ENCODE assay signal across 8 cellular contexts in the genomic region with DNA sequence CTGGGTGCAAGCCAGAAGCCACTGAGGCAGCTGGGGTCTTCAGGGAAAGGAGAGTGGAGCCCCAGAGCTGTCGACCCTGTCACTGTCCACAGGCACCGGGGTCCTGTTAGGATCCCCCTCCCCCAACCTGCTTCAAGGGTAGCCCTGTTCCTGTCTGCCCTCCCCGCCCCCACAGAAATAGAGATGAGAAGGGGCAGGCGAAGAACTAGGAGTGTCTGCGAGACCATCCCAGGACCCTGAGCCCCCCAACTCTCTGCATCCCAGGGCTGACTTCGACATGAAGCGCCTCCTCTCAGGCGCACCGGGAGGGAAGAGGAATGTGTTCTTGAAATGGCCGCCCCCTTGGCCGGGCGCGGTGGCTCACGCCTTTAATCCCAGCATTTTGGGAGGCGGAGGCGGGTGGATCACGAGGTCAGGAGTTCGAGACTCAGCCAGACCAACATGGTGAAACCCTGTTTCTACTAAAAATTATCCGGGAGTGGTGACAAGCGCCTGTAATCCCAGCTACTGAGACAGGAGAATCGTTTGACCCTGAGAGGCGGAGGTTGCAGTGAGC. TPM values are rescaled to one million over a fixed set of nuclear protein-coding genes. Genes with fewer than 3 reads are reported as not detected.
DNase-seq lines count a peak whose midpoint lies in the region; ATAC-seq and TF ChIP-seq lines count a peak whose summit lies in the region.

No MANE protein-coding gene starts in this region.

- ATAC-seq in GM21529 (IDR thresholded peaks at IDR 0.05; ENCODE audit: unreplicated experiment) = peak; percentile 12
- peak in 1 of 2 donors; percentile 13 for ATAC-seq in naive thymus-derived CD8-positive, alpha-beta T cell
- no peak for ATAC-seq in HG03025 (IDR thresholded peaks at IDR 0.05; ENCODE audit: low FRiP score, unreplicated experiment)

- TF ChIP-seq CTCF in BJ (IDR thresholded peaks at IDR 0.05; ENCODE audit: insufficient read depth, low read depth, low read length) = no peak
- TF ChIP-seq CTCF in Peyer's patch (IDR thresholded peaks at IDR 0.05) = no peak

- no peaks in the 10 kb centered on the region for H3K27me3 Mint-ChIP-seq in naive thymus-derived CD8-positive, alpha-beta T cell

- H3K4me3 ChIP-seq in BJ (ENCODE audit: low read depth, low read length) (peak overlapping the region; percentile 76), Peyer's patch (peak overlapping the region; percentile 54 to 79 (median 68))

- no peaks in the 10 kb centered on the region for H3K9me3 ChIP-seq in Peyer's patch

- POLR2A ChIA-PET in BJ (lab: Charles Lee) = no interaction called here
- POLR2A ChIA-PET in naive thymus-derived CD8-positive, alpha-beta T cell (lab: Charles Lee) = interaction anchor here (0.5 to 2.7 kb wide), 15 partner anchors 8 to 259 kb away, joined by 3 to 19 read pairs (median 6); a partner anchor contains a TSS

- H3K27me3 ChIP-seq in BJ (ENCODE audit: control insufficient read depth, insufficient read depth, low read length) (no peaks in the 10 kb centered on the region), Peyer's patch (no peaks in the 10 kb centered on the region)

- no peaks in the 10 kb centered on the region for H3K36me3 ChIP-seq in BJ (ENCODE audit: control insufficient read depth, insufficient read depth, low read length)
- no peaks in the 10 kb centered on the region for H3K36me3 ChIP-seq in Peyer's patch

- peaks cover 9 to 39% (median 14%) of the 10 kb centered on the region in 4 donors for H3K4me1 Mint-ChIP-seq in naive thymus-derived CD8-positive, alpha-beta T cell

- peaks cover 0 to under 1% (median 0%) of the 10 kb centered on the region in 9 donors for H3K9me3 Mint-ChIP-seq in naive thymus-derived CD8-positive, alpha-beta T cell

- H3K27ac ChIP-seq in Peyer's patch (peak overlapping the region; percentile 84 to 90 (median 89)), epithelial cell of prostate (peak overlapping the region; percentile 87)

- CTCF ChIA-PET in BJ (lab: Yijun Ruan, JAX) = interaction anchor here (0.9 kb wide), 3 partner anchors 11 to 35 kb away, joined by 3 to 5 read pairs (median 3); a partner anchor contains a TSS

- DNase-seq in BJ (ENCODE audit: low read depth) = no peak
- DNase-seq in Peyer's patch = peak in 1 of 3 donors; percentile 60
- DNase-seq in epithelial cell of prostate (ENCODE audit: low read depth, low spot score) = no peak
- no peak for DNase-seq in naive thymus-derived CD8-positive, alpha-beta T cell
- no peak for DNase-seq in SIG-M5 treated with dmso at 0.1 percent for 504 hours (lab: John Stamatoyannopoulos, UW; ENCODE audit: unreplicated experiment)
- DNase-seq in central memory CD4-positive, alpha-beta T cell = no peak

- peak overlapping the region; percentile 25 to 91 (median 84) for H3K27ac Mint-ChIP-seq in naive thymus-derived CD8-positive, alpha-beta T cell

- peak overlapping the region; percentile 72 to 88 (median 81) for H3K4me3 Mint-ChIP-seq in naive thymus-derived CD8-positive, alpha-beta T cell

- peak in 1 of 2 donors; percentile 7 for TF ChIP-seq POLR2A in Peyer's patch (IDR thresholded peaks at IDR 0.05)

- peaks cover 0 to 4% (median 0%) of the 10 kb centered on the region in 3 donors for H3K36me3 Mint-ChIP-seq in naive thymus-derived CD8-positive, alpha-beta T cell

- peaks cover 0 to 14% (median 2%) of the 10 kb centered on the region in 4 donors for H3K4me1 ChIP-seq in Peyer's patch

RNA-seq across cellular contexts. Expression of a gene that starts 0.6 kb away (rescaled TPM):
- polyA plus RNA-seq in BJ (2011; rRNA removed) = 1.4 TPM in 2 replicates
- polyA minus RNA-seq in BJ (2011; rRNA and poly(A)+ RNA removed) = 5.3 and 7.5 TPM in 2 replicates
- 10 to 100 TPM in 1 of 4 donors, 1 to 10 TPM in 3; 2.5 to 25.6 (median 6.2) TPM for total RNA-seq in Peyer's patch
- total RNA-seq in naive thymus-derived CD8-positive, alpha-beta T cell = 1 to 10 TPM; 6.9 to 7.0 TPM
- under 1 TPM; 0.20 to 0.57 (median 0.47) TPM for polyA plus RNA-seq in naive thymus-derived CD8-positive, alpha-beta T cell

RNA-seq across cellular contexts. Expression of a gene that starts 2.7 kb away (rescaled TPM):
- polyA plus RNA-seq in BJ (2011; rRNA removed) = 0.21 TPM in 1 of 2 replicates, not detected in the other
- polyA minus RNA-seq in BJ (2011; rRNA and poly(A)+ RNA removed) = 1.00 TPM in 1 of 2 replicates, not detected in the other
- 10 to 100 TPM in 1 of 4 donors, not detected in 3; 29.7 TPM for total RNA-seq in Peyer's patch
- total RNA-seq in naive thymus-derived CD8-positive, alpha-beta T cell = 1 to 10 TPM; 1.8 to 3.3 TPM
- under 1 TPM in 2 of 3 donors, not detected in 1; 0.80 to 0.92 TPM for polyA plus RNA-seq in naive thymus-derived CD8-positive, alpha-beta T cell

RNA-seq across cellular contexts. Expression of a gene that starts 11.3 kb away (rescaled TPM):
- 2.6 and 4.0 TPM in 2 replicates for polyA plus RNA-seq in BJ (2011; rRNA removed)
- polyA minus RNA-seq in BJ (2011; rRNA and poly(A)+ RNA removed) = 0.66 and 0.77 TPM in 2 replicates
- total RNA-seq in Peyer's patch = not detected
- total RNA-seq in naive thymus-derived CD8-positive, alpha-beta T cell = 1 to 10 TPM; 4.1 to 5.4 TPM
- 1 to 10 TPM in 1 of 3 donors, under 1 TPM in 2; 0.42 to 1.7 (median 0.81) TPM for polyA plus RNA-seq in naive thymus-derived CD8-positive, alpha-beta T cell

RNA-seq across cellular contexts. Expression of a gene that starts 16.3 kb away (rescaled TPM):
- polyA plus RNA-seq in BJ (2011; rRNA removed) = 22.1 and 22.5 TPM in 2 replicates
- polyA minus RNA-seq in BJ (2011; rRNA and poly(A)+ RNA removed) = 38.2 and 54.1 TPM in 2 replicates
- total RNA-seq in Peyer's patch = 100 to 1,000 TPM; 112 to 219 (median 142) TPM
- 10 to 100 TPM; 44.3 to 47.4 TPM for total RNA-seq in naive thymus-derived CD8-positive, alpha-beta T cell
- polyA plus RNA-seq in naive thymus-derived CD8-positive, alpha-beta T cell = 10 to 100 TPM; 26.1 to 37.6 (median 36.0) TPM

RNA-seq across cellular contexts. Expression of a gene that starts 21.1 kb away (rescaled TPM):
- 14.5 and 38.1 TPM in 2 replicates for polyA plus RNA-seq in BJ (2011; rRNA removed)
- polyA minus RNA-seq in BJ (2011; rRNA and poly(A)+ RNA removed) = 12.7 and 13.6 TPM in 2 replicates
- total RNA-seq in Peyer's patch = 10 to 100 TPM in 3 of 4 donors, 1 to 10 TPM in 1; 2.9 to 19.5 (median 13.7) TPM
- 1 to 10 TPM; 3.8 TPM for total RNA-seq in naive thymus-derived CD8-positive, alpha-beta T cell
- 1 to 10 TPM; 2.1 to 6.5 (median 2.8) TPM for polyA plus RNA-seq in naive thymus-derived CD8-positive, alpha-beta T cell

Comparison
In these comparisons a context has a peak if more than half of its experiments do, and no peak if none do; other contexts are left out.
1. RNA of a gene that starts 11.3 kb away (total RNA-seq): 4.1 to 5.4 TPM in naive thymus-derived CD8-positive, alpha-beta T cell; not detected in Peyer's patch; every median in the first group is over 4 times any median in the second.